ENCODE assay signal across 20 cellular contexts in genomic region chr7:78015574-78016260, GRCh38.
DNase-seq lines count a peak whose midpoint lies in the region; ATAC-seq, FAIRE-seq and TF ChIP-seq lines count a peak whose summit lies in the region.
"Had no signal": no experiment of that assay in that cellular context is flagged by ENCODE, and none has a peak within 500 bp of the region (broad histone marks: within the 10 kb centered on the region; RNA-seq: fewer than 3 reads in every experiment).

No MANE protein-coding gene starts in this region.

- no peak overlapping the region for H3K27ac Mint-ChIP-seq in CD4-positive, alpha-beta T cell
- H3K27ac Mint-ChIP-seq: B cell; CD4-positive, CD25-positive, alpha-beta regulatory T cell; HFFc6 had no signal

- no peak overlapping the region for H4K8ac ChIP-seq in mesendoderm (ENCODE audit: low read depth, low read length)

- peaks cover 38% of the 10 kb centered on the region for H3K4me1 ChIP-seq in BE2C
- peaks cover 18 to 26% of the 10 kb centered on the region in 2 experiments for H3K4me1 ChIP-seq in K562 (replicated peaks in 1 of 2; ENCODE audit: control insufficient read depth in 2 of 2, insufficient read depth in 2 of 2, low read length in 2 of 2)
- H3K4me1 ChIP-seq in mesendoderm (ENCODE audit: control insufficient read depth, low read depth, low read length), result no peaks in the 10 kb centered on the region
- peaks cover 0 to 30% (median 12%) of the 10 kb centered on the region in 4 donors for H3K4me1 ChIP-seq in tibial artery

- peak; percentile 91 for DNase-seq in BE2C
- peak; percentile 17 for DNase-seq in NCI-H69 (lab: John Stamatoyannopoulos, UW)
- peak in 2 of 4 experiments; percentile 41 to 43 for DNase-seq in K562 (ENCODE audit: extremely low read depth in 1 of 4, low spot score in 3 of 4)
- peak; percentile 52 for DNase-seq in mesendoderm
- no peak for DNase-seq in tibial artery
- no peak for DNase-seq in CD4-positive, alpha-beta T cell
- DNase-seq: C1 segment of cervical spinal cord; Caco-2; CD4-positive, CD25-positive, alpha-beta regulatory T cell; GDM1; GOT3; H7; HFFc6 had no signal

- CTCF ChIA-PET in K562 (lab: Yijun Ruan, JAX; ENCODE audit: low intra/inter-chr PET ratio), result no interaction called here
- CTCF ChIA-PET in CD4-positive, alpha-beta T cell (lab: Charles Lee), result no interaction called here

- no peak overlapping the region for H2BK5ac ChIP-seq in mesendoderm (ENCODE audit: low read length)

- H3K4me1 Mint-ChIP-seq in CD4-positive, alpha-beta T cell (ENCODE audit: low read depth), result peaks cover 10% of the 10 kb centered on the region

- H3K4ac ChIP-seq in mesendoderm (ENCODE audit: low read depth, low read length), result no peak overlapping the region

- H3K56ac ChIP-seq in mesendoderm (ENCODE audit: low read length), result no peak overlapping the region

- no peak overlapping the region; a peak in 1 of 4 replicates for H3K9ac ChIP-seq in K562 (ENCODE audit: insufficient read depth in 1 of 2, low read depth in 2 of 2, low read length in 2 of 2)
- H3K9ac ChIP-seq in mesendoderm (ENCODE audit: low read length), result no peak overlapping the region

- ATAC-seq in K562 (0 out of 3 replicates have a peak, but pooled peaks have one; percentile 9), GM19328 (IDR thresholded peaks at IDR 0.05; ENCODE audit: unreplicated experiment) (no peak), HG02623 (IDR thresholded peaks at IDR 0.05; ENCODE audit: unreplicated experiment) (no peak)
- ATAC-seq in CD4-positive, alpha-beta T cell (ENCODE audit: poor library complexity), result no peak
- ATAC-seq: HCT116 had no signal

- no peak overlapping the region for H3K4me3 Mint-ChIP-seq in CD4-positive, alpha-beta T cell
- H3K4me3 Mint-ChIP-seq: B cell; CD4-positive, CD25-positive, alpha-beta regulatory T cell; HFFc6 had no signal

- 0 out of 3 replicates have a peak overlapping the region, but pooled peaks have one; percentile 8 for H3K27ac ChIP-seq in K562 (ENCODE audit: extremely low read depth, low read depth, low read length)
- no peak overlapping the region for H3K27ac ChIP-seq in mesendoderm (ENCODE audit: low read depth, low read length)
- H3K27ac ChIP-seq in tibial artery, result no peak overlapping the region
- no peak overlapping the region for H3K27ac ChIP-seq in CD4-positive, alpha-beta T cell (ENCODE audit: low read depth, low read length)

- TF ChIP-seq EP300 in K562 (IDR thresholded peaks at IDR 0.05; ENCODE audit: low read length), result no peak

- no TSS peak for BruUV-seq in K562 (replicated peaks; lab: Mats Ljungman, UMichigan)

- POLR2A ChIA-PET in K562 (lab: Yijun Ruan, JAX), result no interaction called here
- POLR2A ChIA-PET in CD4-positive, alpha-beta T cell (lab: Charles Lee), result no interaction called here

- H2BK120ac ChIP-seq in mesendoderm (ENCODE audit: low read depth, low read length), result no peak overlapping the region

- peak; percentile 6 for FAIRE-seq in K562 (lab: Jason Lieb, UNC)
- FAIRE-seq: D721Med, GM12892, GM18507 had no signal

- H4K5ac ChIP-seq in mesendoderm (ENCODE audit: low read length), result no peak overlapping the region

- H3K27me3 Mint-ChIP-seq in CD4-positive, alpha-beta T cell, result peaks cover 29% of the 10 kb centered on the region

- H3K27me3 ChIP-seq in BE2C, result no peaks in the 10 kb centered on the region
- no peaks in the 10 kb centered on the region for H3K27me3 ChIP-seq in K562 (ENCODE audit: control insufficient read depth in 2 of 2, insufficient read depth in 2 of 2, low read length in 2 of 2)
- H3K27me3 ChIP-seq in mesendoderm (ENCODE audit: insufficient read depth, low read length, poor library complexity), result no peaks in the 10 kb centered on the region
- no peaks in the 10 kb centered on the region for H3K27me3 ChIP-seq in tibial artery
- peaks cover 12% of the 10 kb centered on the region for H3K27me3 ChIP-seq in CD4-positive, alpha-beta T cell (ENCODE audit: control insufficient read depth, insufficient read depth, low read length)

- no peaks in the 10 kb centered on the region for H3K9me3 Mint-ChIP-seq in CD4-positive, alpha-beta T cell
- H3K9me3 Mint-ChIP-seq: HFFc6 had no signal

- H3K79me2 ChIP-seq in K562 (ENCODE audit: control insufficient read depth, insufficient read depth, low read length) (peaks cover 16% of the 10 kb centered on the region; the same call in 2 of the 3 replicates), mesendoderm (ENCODE audit: control insufficient read depth, insufficient read depth, low read length) (no peaks in the 10 kb centered on the region)

- H3K36me3 ChIP-seq in BE2C (no peaks in the 10 kb centered on the region), K562 (ENCODE audit: control insufficient read depth, insufficient read depth, low read length) (no peaks in the 10 kb centered on the region), mesendoderm (ENCODE audit: control insufficient read depth, insufficient read depth, low read length) (no peaks in the 10 kb centered on the region), tibial artery (no peaks in the 10 kb centered on the region)

- no peaks in the 10 kb centered on the region for H3K9me1 ChIP-seq in K562 (ENCODE audit: control insufficient read depth, insufficient read depth, low read length)

- H2AFZ ChIP-seq in K562 (ENCODE audit: low read depth, low read length), result peak overlapping the region; percentile 53; the same call in 1 of the 2 replicates

- H3K79me1 ChIP-seq in mesendoderm (ENCODE audit: low read length), result no peaks in the 10 kb centered on the region

- H2BK15ac ChIP-seq in mesendoderm (replicated peaks; ENCODE audit: low read depth), result no peak overlapping the region

- TF ChIP-seq CTCF in BE2C (IDR thresholded peaks at IDR 0.05; ENCODE audit: low read depth, low read length), result no peak; the same call in 1 of the 2 replicates
- no peak for TF ChIP-seq CTCF in K562 (IDR thresholded peaks at IDR 0.05 in 2 of 3, conservative IDR thresholded peaks at IDR 0.05 in 1 of 3; ENCODE audit: insufficient read depth in 2 of 3, low read depth in 1 of 3, low read length in 3 of 3)
- TF ChIP-seq CTCF in tibial artery (IDR thresholded peaks at IDR 0.05), result no peak
- TF ChIP-seq CTCF in CD4-positive, alpha-beta T cell (IDR thresholded peaks at IDR 0.05), result no peak

- TF ChIP-seq RAD21 in K562 (CRISPR knock-in tag; conservative IDR thresholded peaks at IDR 0.05 in 1 of 2, IDR thresholded peaks at IDR 0.05 in 1 of 2), result no peak

- in situ Hi-C loops in K562 (cut with MboI), result no loop called here

- H3K9me3 ChIP-seq in BE2C, result no peaks in the 10 kb centered on the region
- H3K9me3 ChIP-seq in K562 (replicated peaks; ENCODE audit: control insufficient read depth, insufficient read depth, low read depth, low read length), result no peaks in the 10 kb centered on the region
- H3K9me3 ChIP-seq in tibial artery, result no peaks in the 10 kb centered on the region
- no peaks in the 10 kb centered on the region for H3K9me3 ChIP-seq in CD4-positive, alpha-beta T cell (ENCODE audit: control insufficient read depth, low read length)
- H3K9me3 ChIP-seq: Caco-2 had no signal

- H3K23ac ChIP-seq in mesendoderm (ENCODE audit: low read length), result no peak overlapping the region

- no peak overlapping the region for H2AK5ac ChIP-seq in mesendoderm (ENCODE audit: low read length)

- no peak overlapping the region for H3K4me2 ChIP-seq in K562 (ENCODE audit: insufficient read depth, low read length)
- no peak overlapping the region for H3K4me2 ChIP-seq in mesendoderm (ENCODE audit: low read length)

- TF ChIP-seq POLR2A in K562 (conservative IDR thresholded peaks at IDR 0.05), result no peak

- no peaks in the 10 kb centered on the region for H4K20me1 ChIP-seq in K562 (replicated peaks; ENCODE audit: control insufficient read depth, insufficient read depth, low read length)

- 63% methylated on average over 5 of the region's 5 CpGs for WGBS in K562 (ENCODE audit: insufficient coverage, low coverage, missing lambda C conversion rate)
- no CpG with 5 or more reads among the region's 5 CpGs for WGBS in mesendoderm (ENCODE audit: extremely low coverage, insufficient coverage, low lambda C conversion rate)

- H3K4me3 ChIP-seq in BE2C (ENCODE audit: low read depth, low read length) (peak overlapping the region; percentile 27), K562 (no peak overlapping the region), mesendoderm (ENCODE audit: low read length) (no peak overlapping the region), tibial artery (no peak overlapping the region)

- peak overlapping the region; percentile 13 for H3K18ac ChIP-seq in mesendoderm (ENCODE audit: low read length)

- H3K36me3 Mint-ChIP-seq in CD4-positive, alpha-beta T cell (ENCODE audit: low read depth), result no peaks in the 10 kb centered on the region
- H3K36me3 Mint-ChIP-seq: CD4-positive, CD25-positive, alpha-beta regulatory T cell had no signal

- intact Hi-C loops in K562 (cut with micrococcal nuclease) (loop anchor here (10.0 kb wide), 2 partner anchors 221 to 361 kb away; partner anchors contain the start of genes PHTF2 and TMEM60), tibial artery (cut with DNase I; ENCODE audit: low total_unique reads) (loop anchor here (5.0 kb wide), 1 partner anchor 213 kb away; no protein-coding TSS in a partner anchor)
- intact Hi-C loops in CD4-positive, alpha-beta T cell (cut with DNase I, micrococcal nuclease), result loop anchor here in 1 of 2 experiments (5.0 kb wide), 1 partner anchor 2002 kb away; no protein-coding TSS in a partner anchor

TF ChIP-seq in K562, 482 proteins besides CTCF, POLR2A, EP300 and RAD21 (continues in another document):
- no peak for TF ChIP-seq NFXL1 (CRISPR knock-in tag; IDR thresholded peaks at IDR 0.05)
- no peak for TF ChIP-seq KLF6 (CRISPR knock-in tag; IDR thresholded peaks at IDR 0.05; ENCODE audit: borderline replicate concordance)
- TF ChIP-seq ZNF174 (CRISPR knock-in tag; IDR thresholded peaks at IDR 0.05), result no peak
- no peak for TF ChIP-seq GABPB1 (CRISPR knock-in tag; IDR thresholded peaks at IDR 0.05)
- peak; percentile 73 for TF ChIP-seq ZNF384 (IDR thresholded peaks at IDR 0.05; ENCODE audit: low read depth, low read length)
- TF ChIP-seq LEF1 (IDR thresholded peaks at IDR 0.05), result peak; percentile 26; the same call in 1 of the 2 replicates
- TF ChIP-seq, protein P1, sequence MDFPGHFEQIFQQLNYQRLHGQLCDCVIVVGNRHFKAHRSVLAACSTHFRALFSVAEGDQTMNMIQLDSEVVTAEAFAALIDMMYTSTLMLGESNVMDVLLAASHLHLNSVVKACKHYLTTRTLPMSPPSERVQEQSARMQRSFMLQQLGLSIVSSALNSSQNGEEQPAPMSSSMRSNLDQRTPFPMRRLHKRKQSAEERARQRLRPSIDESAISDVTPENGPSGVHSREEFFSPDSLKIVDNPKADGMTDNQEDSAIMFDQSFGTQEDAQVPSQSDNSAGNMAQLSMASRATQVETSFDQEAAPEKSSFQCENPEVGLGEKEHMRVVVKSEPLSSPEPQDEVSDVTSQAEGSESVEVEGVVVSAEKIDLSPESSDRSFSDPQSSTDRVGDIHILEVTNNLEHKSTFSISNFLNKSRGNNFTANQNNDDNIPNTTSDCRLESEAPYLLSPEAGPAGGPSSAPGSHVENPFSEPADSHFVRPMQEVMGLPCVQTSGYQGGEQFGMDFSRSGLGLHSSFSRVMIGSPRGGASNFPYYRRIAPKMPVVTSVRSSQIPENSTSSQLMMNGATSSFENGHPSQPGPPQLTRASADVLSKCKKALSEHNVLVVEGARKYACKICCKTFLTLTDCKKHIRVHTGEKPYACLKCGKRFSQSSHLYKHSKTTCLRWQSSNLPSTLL (IDR thresholded peaks at IDR 0.05), result no peak
- no peak for TF ChIP-seq ZNF311 (CRISPR knock-in tag; IDR thresholded peaks at IDR 0.05)
- peak; percentile 52; the same call in 1 of the 2 replicates for TF ChIP-seq FOXJ2 (tag; IDR thresholded peaks at IDR 0.05)

Comparison
In these comparisons a context has a peak if more than half of its experiments do, and no peak if none do; other contexts are left out.
1. DNase-seq: peak in BE2C (single experiment), NCI-H69 (single experiment) and mesendoderm (single experiment); none in tibial artery (0 of 2) and CD4-positive, alpha-beta T cell (0 of 10).